13 cellular contexts compared by ENCODE assay signal in genomic region chr6:5094327-5094726, GRCh38. TPM values are rescaled to one million over a fixed set of nuclear protein-coding genes. Genes with fewer than 3 reads are reported as not detected.
DNase-seq lines count a peak whose midpoint lies in the region; ATAC-seq and TF ChIP-seq lines count a peak whose summit lies in the region.
"Had no signal": no experiment of that assay in that cellular context is flagged by ENCODE, and none has a peak within 500 bp of the region (broad histone marks: within the 10 kb centered on the region; RNA-seq: fewer than 3 reads in every experiment).

No MANE protein-coding gene starts in this region.

- no peaks in the 10 kb centered on the region for H3K9me3 ChIP-seq in MG63
- H3K9me3 ChIP-seq in CD4-positive, alpha-beta memory T cell (ENCODE audit: control insufficient read depth in 1 of 2, low read length in 2 of 2) = no peaks in the 10 kb centered on the region

- POLR2A ChIA-PET in BJ (lab: Charles Lee) = no interaction called here
- POLR2A ChIA-PET in CD4-positive, alpha-beta memory T cell (lab: Charles Lee; ENCODE audit: partially characterized antibody) = no interaction called here

- H3K4me3 ChIP-seq in BJ (ENCODE audit: low read depth, low read length) (no peak overlapping the region), MG63 (no peak overlapping the region)
- no peak overlapping the region for H3K4me3 ChIP-seq in CD4-positive, alpha-beta memory T cell (ENCODE audit: low read length in 2 of 2)

- intact Hi-C loops in CD4-positive, alpha-beta memory T cell (cut with micrococcal nuclease) = no loop called here

- CTCF ChIA-PET in BJ (lab: Yijun Ruan, JAX) = no interaction called here
- CTCF ChIA-PET in CD4-positive, alpha-beta memory T cell (lab: Charles Lee; ENCODE audit: partially characterized antibody) = no interaction called here

- DNase-seq in BJ (ENCODE audit: low read depth) (peak; percentile 94), MG63 (peak; percentile 69), chondrocyte (ENCODE audit: low spot score) (no peak), myocyte (ENCODE audit: low read depth) (peak; percentile 82), NCI-H1694 treated with DMSO at 0.1 percent for 48 hours (lab: John Stamatoyannopoulos, UW) (no peak)
- no peak for DNase-seq in CD4-positive, alpha-beta memory T cell
- DNase-seq in activated CD8-positive, alpha-beta memory T cell treated with anti-CD3 and anti-CD28 coated beads, Interleukin-2, amount 50 U/mL, for 4 hours = no peak
- DNase-seq: activated naive CD8-positive, alpha-beta T cell treated with anti-CD3 and anti-CD28 coated beads, Interleukin-2, amount 50 U/mL, for 24 hours; GOT3; T1000 had no signal

- H3K4me3 Mint-ChIP-seq in chondrocyte (ENCODE audit: unreplicated experiment) = no peak overlapping the region
- no peak overlapping the region for H3K4me3 Mint-ChIP-seq in CD4-positive, alpha-beta memory T cell
- H3K4me3 Mint-ChIP-seq: activated naive CD8-positive, alpha-beta T cell treated with anti-CD3 and anti-CD28 coated beads, Interleukin-2, amount 50 U/mL, for 24 hours; neural crest cell had no signal

- H3K4me1 ChIP-seq in CD4-positive, alpha-beta memory T cell (ENCODE audit: insufficient read depth, low read length) = no peaks in the 10 kb centered on the region

- TF ChIP-seq CTCF in BJ (IDR thresholded peaks at IDR 0.05; ENCODE audit: insufficient read depth, low read depth, low read length) = no peak
- no peak for TF ChIP-seq CTCF in chondrocyte (IDR thresholded peaks at IDR 0.05)

- H3K9me3 Mint-ChIP-seq in chondrocyte (ENCODE audit: low read depth) = no peaks in the 10 kb centered on the region
- H3K9me3 Mint-ChIP-seq in CD4-positive, alpha-beta memory T cell = no peaks in the 10 kb centered on the region
- H3K9me3 Mint-ChIP-seq: activated naive CD8-positive, alpha-beta T cell treated with anti-CD3 and anti-CD28 coated beads, Interleukin-2, amount 50 U/mL, for 24 hours; neural crest cell had no signal

- H3K27me3 Mint-ChIP-seq in chondrocyte (ENCODE audit: low read depth) = no peaks in the 10 kb centered on the region
- H3K27me3 Mint-ChIP-seq in CD4-positive, alpha-beta memory T cell = peaks cover 17 to 18% of the 10 kb centered on the region in 2 donors

- H3K36me3 Mint-ChIP-seq in chondrocyte (ENCODE audit: low read depth) = peaks cover 2% of the 10 kb centered on the region
- no peaks in the 10 kb centered on the region for H3K36me3 Mint-ChIP-seq in CD4-positive, alpha-beta memory T cell

- peak overlapping the region; percentile 75 for H3K27ac Mint-ChIP-seq in chondrocyte (ENCODE audit: unreplicated experiment)
- no peak overlapping the region for H3K27ac Mint-ChIP-seq in CD4-positive, alpha-beta memory T cell
- H3K27ac Mint-ChIP-seq: activated naive CD8-positive, alpha-beta T cell treated with anti-CD3 and anti-CD28 coated beads, Interleukin-2, amount 50 U/mL, for 24 hours had no signal

- H3K4me1 Mint-ChIP-seq in chondrocyte (ENCODE audit: low read depth) = peaks cover 19% of the 10 kb centered on the region
- H3K4me1 Mint-ChIP-seq in CD4-positive, alpha-beta memory T cell = peaks cover 0 to 7% (median 1%) of the 10 kb centered on the region in 4 donors
- H3K4me1 Mint-ChIP-seq: neural crest cell had no signal

- ATAC-seq in GM18511 (IDR thresholded peaks at IDR 0.05; ENCODE audit: unreplicated experiment) = no peak
- ATAC-seq: activated naive CD8-positive, alpha-beta T cell treated with anti-CD3 and anti-CD28 coated beads, Interleukin-2, amount 50 U/mL, for 24 hours had no signal

- H3K27me3 ChIP-seq in BJ (ENCODE audit: control insufficient read depth, insufficient read depth, low read length) = peaks cover 14% of the 10 kb centered on the region
- H3K27me3 ChIP-seq in MG63 = no peaks in the 10 kb centered on the region
- no peaks in the 10 kb centered on the region for H3K27me3 ChIP-seq in CD4-positive, alpha-beta memory T cell (ENCODE audit: insufficient read depth, low read length)

- H3K36me3 ChIP-seq in BJ (ENCODE audit: control insufficient read depth, insufficient read depth, low read length) (no peaks in the 10 kb centered on the region), MG63 (no peaks in the 10 kb centered on the region)
- H3K36me3 ChIP-seq in CD4-positive, alpha-beta memory T cell (ENCODE audit: insufficient read depth, low read length) = no peaks in the 10 kb centered on the region

- no peak overlapping the region for H3K27ac ChIP-seq in CD4-positive, alpha-beta memory T cell (ENCODE audit: low read depth, low read length)
- H3K27ac ChIP-seq: KMS-11 had no signal

RNA-seq across cellular contexts. Expression of gene PPP1R3G, which starts 9.2 kb away (rescaled TPM):
- 0.39 and 0.50 TPM in 2 replicates for polyA plus RNA-seq in BJ (2011; rRNA removed)
- polyA minus RNA-seq in BJ (2011; rRNA and poly(A)+ RNA removed) = 0.21 and 0.28 TPM in 2 replicates
- total RNA-seq in MG63 (2014; rRNA removed; shearing (Covaris generic); ENCODE audit: low replicate concordance) = 0.16 TPM in 1 of 2 replicates, not detected in the other
- 0.56 to 2.6 TPM (median 2.2 TPM) in 3 replicates for total RNA-seq in chondrocyte
- total RNA-seq in myocyte = 0.31 and 1.0 TPM in 2 replicates
- polyA plus RNA-seq in myocyte (2012) = 0.58 TPM
- not detected for total RNA-seq in CD4-positive, alpha-beta memory T cell
- not detected for polyA plus RNA-seq in CD4-positive, alpha-beta memory T cell

Comparison
In these comparisons a context has a peak if more than half of its experiments do, and no peak if none do; other contexts are left out.
1. DNase-seq: peak in BJ (single experiment), MG63 (single experiment) and myocyte (single experiment); none in chondrocyte (single experiment), CD4-positive, alpha-beta memory T cell (0 of 5), NCI-H1694 treated with DMSO at 0.1 percent for 48 hours (single experiment) and activated CD8-positive, alpha-beta memory T cell treated with anti-CD3 and anti-CD28 coated beads, Interleukin-2, amount 50 U/mL, for 4 hours (single experiment).